8 cellular contexts compared by ENCODE assay signal in genomic region chr13:113187263-113187669, GRCh38. TPM values are rescaled to one million over a fixed set of nuclear protein-coding genes. Genes with fewer than 3 reads are reported as not detected.
DNase-seq lines count a peak whose midpoint lies in the region; ATAC-seq and TF ChIP-seq lines count a peak whose summit lies in the region.

No MANE protein-coding gene starts in this region.

- H3K36me3 Mint-ChIP-seq in CD4-positive, alpha-beta memory T cell = peaks cover 44 to 62% of the 10 kb centered on the region in 2 donors
- H3K36me3 Mint-ChIP-seq in activated naive CD8-positive, alpha-beta T cell treated with anti-CD3 and anti-CD28 coated beads for 36 hours = peaks cover 36% of the 10 kb centered on the region

- ATAC-seq in GM18861 (IDR thresholded peaks at IDR 0.05; ENCODE audit: unreplicated experiment) (no peak), GM18873 (IDR thresholded peaks at IDR 0.05; ENCODE audit: low FRiP score, unreplicated experiment) (no peak)

- no peaks in the 10 kb centered on the region for H3K9me3 ChIP-seq in CD4-positive, alpha-beta memory T cell (ENCODE audit: control insufficient read depth in 1 of 2, low read length in 2 of 2)
- H3K9me3 ChIP-seq in left ventricle myocardium inferior (replicated peaks) = no peaks in the 10 kb centered on the region

- H3K27me3 Mint-ChIP-seq in CD4-positive, alpha-beta memory T cell = no peaks in the 10 kb centered on the region
- H3K27me3 Mint-ChIP-seq in activated naive CD8-positive, alpha-beta T cell treated with anti-CD3 and anti-CD28 coated beads for 36 hours = no peaks in the 10 kb centered on the region

- H3K4me3 Mint-ChIP-seq in CD4-positive, alpha-beta memory T cell = peak overlapping the region in 7 of 8 donors; percentile 52 to 83 (median 59)
- no peak overlapping the region for H3K4me3 Mint-ChIP-seq in activated naive CD8-positive, alpha-beta T cell treated with anti-CD3 and anti-CD28 coated beads for 36 hours

- no peak overlapping the region for H3K4me3 ChIP-seq in CD4-positive, alpha-beta memory T cell (ENCODE audit: low read length in 2 of 2)
- H3K4me3 ChIP-seq in left ventricle myocardium inferior = peak overlapping the region; percentile 24

- intact Hi-C loops in CD4-positive, alpha-beta memory T cell (cut with micrococcal nuclease) = no loop called here
- intact Hi-C loops in left ventricle myocardium inferior (cut with micrococcal nuclease) = loop anchor here (2.0 kb wide), 1 partner anchor 32 kb away; no protein-coding TSS in a partner anchor

- H3K27ac ChIP-seq in CD4-positive, alpha-beta memory T cell (ENCODE audit: low read depth, low read length) = peak overlapping the region; percentile 16
- H3K27ac ChIP-seq in left ventricle myocardium inferior (replicated peaks) = peak overlapping the region; percentile 82

- H3K4me1 ChIP-seq in CD4-positive, alpha-beta memory T cell (ENCODE audit: insufficient read depth, low read length) = peaks cover 43% of the 10 kb centered on the region
- peaks cover 15% of the 10 kb centered on the region for H3K4me1 ChIP-seq in left ventricle myocardium inferior

- H3K36me3 ChIP-seq in CD4-positive, alpha-beta memory T cell (ENCODE audit: insufficient read depth, low read length) = peaks cover 42% of the 10 kb centered on the region
- peaks cover 74% of the 10 kb centered on the region for H3K36me3 ChIP-seq in left ventricle myocardium inferior

- H3K27me3 ChIP-seq in CD4-positive, alpha-beta memory T cell (ENCODE audit: insufficient read depth, low read length) = no peaks in the 10 kb centered on the region
- H3K27me3 ChIP-seq in left ventricle myocardium inferior (ENCODE audit: low read depth) = no peaks in the 10 kb centered on the region

- peak overlapping the region in 6 of 7 donors; percentile 46 to 91 (median 86) for H3K27ac Mint-ChIP-seq in CD4-positive, alpha-beta memory T cell
- peak overlapping the region; percentile 30 for H3K27ac Mint-ChIP-seq in activated naive CD8-positive, alpha-beta T cell treated with anti-CD3 and anti-CD28 coated beads for 36 hours

- peaks cover 29 to 54% (median 39%) of the 10 kb centered on the region in 4 donors for H3K4me1 Mint-ChIP-seq in CD4-positive, alpha-beta memory T cell
- peaks cover 25% of the 10 kb centered on the region for H3K4me1 Mint-ChIP-seq in activated naive CD8-positive, alpha-beta T cell treated with anti-CD3 and anti-CD28 coated beads for 36 hours

- POLR2A ChIA-PET in CD4-positive, alpha-beta memory T cell (lab: Charles Lee; ENCODE audit: partially characterized antibody) = interaction anchor here (7.4 kb wide), 1 partner anchor 21 kb away, joined by 66 read pairs; the partner anchor contains the start of genes CUL4A and PCID2

- TF ChIP-seq CTCF in left ventricle myocardium inferior (IDR thresholded peaks at IDR 0.05; ENCODE audit: borderline replicate concordance) = peak; percentile 20

- peak in 1 of 5 donors; percentile 63 for DNase-seq in CD4-positive, alpha-beta memory T cell
- peak; percentile 37 for DNase-seq in NCI-H510A treated with DMSO at 0.1 percent for 48 hours (lab: John Stamatoyannopoulos, UW)
- DNase-seq in activated naive CD8-positive, alpha-beta T cell treated with anti-CD3 and anti-CD28 coated beads for 36 hours = peak; percentile 47
- DNase-seq in left ventricle myocardium inferior = peak; percentile 87
- peak; percentile 40 to 66 for DNase-seq in stimulated activated CD4-positive, alpha-beta T cell treated with anti-CD3 and anti-CD28 coated beads, Interleukin-12 subunit alpha, Interleukin-12 subunit beta, amount 100 ng/mL, for 24 hours (ENCODE audit: low read depth in 2 of 2)
- no peak for DNase-seq in GDM1 (lab: John Stamatoyannopoulos, UW)

- CTCF ChIA-PET in CD4-positive, alpha-beta memory T cell (lab: Charles Lee; ENCODE audit: partially characterized antibody) = interaction anchor here (1.1 kb wide), 1 partner anchor 11 kb away, joined by 3 read pairs; no protein-coding TSS in a partner anchor

- H3K9me3 Mint-ChIP-seq in CD4-positive, alpha-beta memory T cell = no peaks in the 10 kb centered on the region
- H3K9me3 Mint-ChIP-seq in activated naive CD8-positive, alpha-beta T cell treated with anti-CD3 and anti-CD28 coated beads for 36 hours = no peaks in the 10 kb centered on the region

RNA-seq across cellular contexts. Expression of gene PCID2, which starts 21.2 kb away (rescaled TPM):
- 10 to 100 TPM; 78.2 to 79.8 TPM for total RNA-seq in CD4-positive, alpha-beta memory T cell
- 100 to 1,000 TPM in 1 of 2 donors, 10 to 100 TPM in 1; 84.8 to 100 TPM for polyA plus RNA-seq in CD4-positive, alpha-beta memory T cell
- total RNA-seq in activated naive CD8-positive, alpha-beta T cell treated with anti-CD3 and anti-CD28 coated beads for 36 hours = 10 to 100 TPM; 65.6 TPM
- 54.5 TPM for total RNA-seq in left ventricle myocardium inferior

RNA-seq across cellular contexts. Expression of gene CUL4A, which starts 22.1 kb away (rescaled TPM):
- total RNA-seq in CD4-positive, alpha-beta memory T cell = 10 to 100 TPM; 75.5 to 80.0 TPM
- polyA plus RNA-seq in CD4-positive, alpha-beta memory T cell = 10 to 100 TPM; 59.8 to 72.8 TPM
- total RNA-seq in activated naive CD8-positive, alpha-beta T cell treated with anti-CD3 and anti-CD28 coated beads for 36 hours = 10 to 100 TPM; 87.7 to 88.9 TPM
- total RNA-seq in left ventricle myocardium inferior = 122 TPM

RNA-seq across cellular contexts. Expression of gene PROZ, which starts 28.8 kb away (rescaled TPM):
- total RNA-seq in CD4-positive, alpha-beta memory T cell = not detected
- under 1 TPM in 1 of 2 donors, not detected in 1; 0.32 TPM for polyA plus RNA-seq in CD4-positive, alpha-beta memory T cell
- under 1 TPM in 1 of 2 experiments, not detected in 1; 0.14 TPM for total RNA-seq in activated naive CD8-positive, alpha-beta T cell treated with anti-CD3 and anti-CD28 coated beads for 36 hours
- total RNA-seq in left ventricle myocardium inferior = not detected
